Comparison of ENCODE assay signal across 22 cellular contexts in the genomic region with DNA sequence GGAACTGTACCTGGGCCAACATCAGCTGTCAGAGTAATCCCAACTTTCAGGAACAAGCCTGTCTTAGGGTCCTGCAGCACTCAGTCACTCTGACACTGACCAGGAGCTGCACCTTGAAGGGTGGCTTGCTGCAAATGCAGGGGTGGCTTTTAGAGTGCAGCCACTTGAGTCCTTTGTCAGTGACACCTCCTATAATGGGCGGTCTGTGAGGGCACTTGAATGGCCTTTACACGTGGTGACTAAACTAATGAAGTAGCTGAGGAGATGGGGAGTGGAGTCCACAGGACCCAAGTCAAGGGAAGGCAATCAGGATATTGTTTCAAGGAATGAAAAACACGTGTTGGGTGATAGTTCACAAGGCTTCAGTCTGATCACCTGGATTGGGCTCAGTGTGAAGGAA. TPM values are rescaled to one million over a fixed set of nuclear protein-coding genes. Genes with fewer than 3 reads are reported as not detected.
A peak's percentile ranks its signal among the peaks of the same experiment; 100 is the strongest.
DNase-seq lines count a peak whose midpoint lies in the region; ATAC-seq, FAIRE-seq and TF ChIP-seq lines count a peak whose summit lies in the region.
"Had no signal": no experiment of that assay in that cellular context is flagged by ENCODE, and none has a peak within 500 bp of the region (broad histone marks: within the 10 kb centered on the region; RNA-seq: fewer than 3 reads in every experiment).

No MANE protein-coding gene starts in this region.

- CTCF ChIA-PET in GM12878 (lab: Yijun Ruan, JAX) = interaction anchor here (0.8 to 2.8 kb wide), 11 partner anchors 14 to 112 kb away, joined by 3 to 17 read pairs (median 3); no protein-coding TSS in a partner anchor
- CTCF ChIA-PET in activated CD8-positive, alpha-beta T cell treated with anti-CD3 and anti-CD28 coated beads, Interleukin-2, amount 10 ng/mL, durations not matched to agents 7 days and 5 days (lab: Charles Lee) = no interaction called here

- 0 out of 2 replicates have a peak overlapping the region, but pooled peaks have one; percentile 4 for H3K27ac ChIP-seq in BLaER1
- H3K27ac ChIP-seq in GM12878 (ENCODE audit: control insufficient read depth, insufficient read depth) = no peak overlapping the region
- H3K27ac ChIP-seq: 22Rv1, A549, HL-60 had no signal

- peaks cover 6% of the 10 kb centered on the region for H3K27me3 Mint-ChIP-seq in activated CD4-positive, alpha-beta T cell treated with anti-CD3 and anti-CD28 coated beads, Interleukin-2, amount 10 ng/mL, durations not matched to agents 24 days and 14 days
- peaks cover 2% of the 10 kb centered on the region for H3K27me3 Mint-ChIP-seq in activated CD8-positive, alpha-beta T cell treated with anti-CD3 and anti-CD28 coated beads, Interleukin-2, amount 10 ng/mL, durations not matched to agents 7 days and 5 days (ENCODE audit: low read depth)

- no peaks in the 10 kb centered on the region for H4K20me1 ChIP-seq in BLaER1
- no peaks in the 10 kb centered on the region for H4K20me1 ChIP-seq in GM12878 (ENCODE audit: control insufficient read depth, insufficient read depth)

- POLR2A ChIA-PET in GM12878 (lab: Charles Lee) = interaction anchor here (1.8 kb wide), 1 partner anchor 10 kb away, joined by 5 read pairs; no protein-coding TSS in a partner anchor
- POLR2A ChIA-PET in activated CD8-positive, alpha-beta T cell treated with anti-CD3 and anti-CD28 coated beads, Interleukin-2, amount 10 ng/mL, durations not matched to agents 7 days and 5 days (lab: Charles Lee) = no interaction called here

- no peak overlapping the region for H3K27ac Mint-ChIP-seq in activated CD4-positive, alpha-beta T cell treated with anti-CD3 and anti-CD28 coated beads, Interleukin-2, amount 10 ng/mL, durations not matched to agents 24 days and 14 days
- no peak overlapping the region for H3K27ac Mint-ChIP-seq in activated CD8-positive, alpha-beta T cell treated with anti-CD3 and anti-CD28 coated beads, Interleukin-2, amount 10 ng/mL, durations not matched to agents 7 days and 5 days
- H3K27ac Mint-ChIP-seq: CD4-positive, CD25-positive, alpha-beta regulatory T cell; CD8-positive, alpha-beta memory T cell; GM23338 had no signal

- no peaks in the 10 kb centered on the region for H3K36me3 Mint-ChIP-seq in activated CD4-positive, alpha-beta T cell treated with anti-CD3 and anti-CD28 coated beads, Interleukin-2, amount 10 ng/mL, durations not matched to agents 24 days and 14 days (ENCODE audit: low read depth)
- no peaks in the 10 kb centered on the region for H3K36me3 Mint-ChIP-seq in activated CD8-positive, alpha-beta T cell treated with anti-CD3 and anti-CD28 coated beads, Interleukin-2, amount 10 ng/mL, durations not matched to agents 7 days and 5 days (ENCODE audit: low read depth)
- H3K36me3 Mint-ChIP-seq: CD4-positive, CD25-positive, alpha-beta regulatory T cell had no signal

- no peaks in the 10 kb centered on the region for H3K4me1 Mint-ChIP-seq in activated CD4-positive, alpha-beta T cell treated with anti-CD3 and anti-CD28 coated beads, Interleukin-2, amount 10 ng/mL, durations not matched to agents 24 days and 14 days
- no peaks in the 10 kb centered on the region for H3K4me1 Mint-ChIP-seq in activated CD8-positive, alpha-beta T cell treated with anti-CD3 and anti-CD28 coated beads, Interleukin-2, amount 10 ng/mL, durations not matched to agents 7 days and 5 days (ENCODE audit: low read depth)
- H3K4me1 Mint-ChIP-seq: CD4-positive, CD25-positive, alpha-beta regulatory T cell; CD8-positive, alpha-beta memory T cell had no signal

- peak; percentile 13 for DNase-seq in DMS53 (lab: John Stamatoyannopoulos, UW)
- no peak for DNase-seq in DMS53 treated with DMSO at 0.1 percent for 48 hours (lab: John Stamatoyannopoulos, UW; ENCODE audit: unreplicated experiment)
- peak; percentile 54 for DNase-seq in NCI-H510A (lab: John Stamatoyannopoulos, UW)
- DNase-seq in GM12878 (ENCODE audit: low read depth, low spot score) = no peak
- no peak for DNase-seq in activated CD4-positive, alpha-beta T cell treated with anti-CD3 and anti-CD28 coated beads, Interleukin-2, amount 10 ng/mL, durations not matched to agents 24 days and 14 days
- no peak for DNase-seq in AG20443 (ENCODE audit: low spot score)
- no peak for DNase-seq in activated CD8-positive, alpha-beta T cell treated with anti-CD3 and anti-CD28 coated beads, Interleukin-2, amount 10 ng/mL, durations not matched to agents 7 days and 5 days
- DNase-seq: C1 segment of cervical spinal cord; CD4-positive, CD25-positive, alpha-beta regulatory T cell; CD8-positive, alpha-beta memory T cell; COR-L47; HCEC 1CT had no signal

- H3K36me3 ChIP-seq in BLaER1 = no peaks in the 10 kb centered on the region
- H3K36me3 ChIP-seq in GM12878 (ENCODE audit: control insufficient read depth in 2 of 2, insufficient read depth in 2 of 2, low read length in 1 of 2) = no peaks in the 10 kb centered on the region

- no peak for TF ChIP-seq CTCF in GM12878 (IDR thresholded peaks at IDR 0.05 in 2 of 3, conservative IDR thresholded peaks at IDR 0.05 in 1 of 3; ENCODE audit: control insufficient read depth in 2 of 3, extremely low read depth in 1 of 3, insufficient read depth in 1 of 3, low read depth in 3 of 3, low read length in 3 of 3)

- RAD21 ChIA-PET in GM12878 (lab: Charles Lee; ENCODE audit: unreplicated experiment) = interaction anchor here (1.5 to 2.2 kb wide), 2 partner anchors 38 to 52 kb away, joined by 5 to 8 read pairs; no protein-coding TSS in a partner anchor

- no peaks in the 10 kb centered on the region for H3K9me3 Mint-ChIP-seq in activated CD4-positive, alpha-beta T cell treated with anti-CD3 and anti-CD28 coated beads, Interleukin-2, amount 10 ng/mL, durations not matched to agents 24 days and 14 days
- H3K9me3 Mint-ChIP-seq in activated CD8-positive, alpha-beta T cell treated with anti-CD3 and anti-CD28 coated beads, Interleukin-2, amount 10 ng/mL, durations not matched to agents 7 days and 5 days (ENCODE audit: insufficient read depth) = no peaks in the 10 kb centered on the region
- H3K9me3 Mint-ChIP-seq: GM23338 had no signal

- no peak for TF ChIP-seq POLR2A in GM12878 (IDR thresholded peaks at IDR 0.05; ENCODE audit: low read depth, low read length)

- intact Hi-C loops in GM12878 (cut with micrococcal nuclease; ENCODE audit: unreplicated experiment) = loop anchor here (10.0 kb wide), 1 partner anchor 202 kb away; no protein-coding TSS in a partner anchor
- intact Hi-C loops in activated CD4-positive, alpha-beta T cell treated with anti-CD3 and anti-CD28 coated beads, Interleukin-2, amount 10 ng/mL, durations not matched to agents 24 days and 14 days (cut with micrococcal nuclease) = no loop called here

- no peak for TF ChIP-seq RAD21 in GM12878 (IDR thresholded peaks at IDR 0.05; ENCODE audit: insufficient read depth, low read depth, low read length)

- ATAC-seq in GM12878 = no peak
- no peak for ATAC-seq in activated CD8-positive, alpha-beta T cell treated with anti-CD3 and anti-CD28 coated beads, Interleukin-2, amount 10 ng/mL, durations not matched to agents 7 days and 5 days
- ATAC-seq: A549, K562 had no signal

- no peak overlapping the region for H3K9ac ChIP-seq in BLaER1
- no peak overlapping the region for H3K9ac ChIP-seq in GM12878 (ENCODE audit: control insufficient read depth, insufficient read depth, low read length)

- no peak overlapping the region for H3K4me3 ChIP-seq in BLaER1
- no peak overlapping the region for H3K4me3 ChIP-seq in GM12878
- H3K4me3 ChIP-seq: A549, GM23338, K562 had no signal

- FAIRE-seq in GM12878 (lab: Jason Lieb, UNC) = no peak
- FAIRE-seq: A549, G401.6, GM12892, GM18507, H54, K562 had no signal

- TF ChIP-seq EP300 in GM12878 (IDR thresholded peaks at IDR 0.05; ENCODE audit: borderline replicate concordance in 1 of 2, control insufficient read depth in 1 of 2, low read depth in 2 of 2, low read length in 2 of 2) = no peak

- H3K9me3 ChIP-seq in BLaER1 (no peaks in the 10 kb centered on the region), GM12878 (replicated peaks; ENCODE audit: control insufficient read depth, insufficient read depth, low read length) (no peaks in the 10 kb centered on the region; the same call in 2 of the 3 replicates)
- H3K9me3 ChIP-seq: A549 had no signal

- in situ Hi-C loops in GM12878 (cut with MboI) = no loop called here

- H3K4me1 ChIP-seq in BLaER1 = peaks cover 28% of the 10 kb centered on the region
- H3K4me1 ChIP-seq in GM12878 (ENCODE audit: control insufficient read depth, insufficient read depth, low read length) = peaks cover 16% of the 10 kb centered on the region

- no TSS peak for BruUV-seq in GM12878 (replicated peaks; lab: Mats Ljungman, UMichigan)

- H2AFZ ChIP-seq in GM12878 (ENCODE audit: control insufficient read depth, low read depth, low read length) = 0 out of 2 replicates have a peak overlapping the region, but pooled peaks have one; percentile 20
- H2AFZ ChIP-seq: GM23338 had no signal

- H3K79me2 ChIP-seq in GM12878 (ENCODE audit: control insufficient read depth, insufficient read depth, low read length) = no peaks in the 10 kb centered on the region

- WGBS in GM12878 (ENCODE audit: insufficient coverage, insufficient replicate concordance, low lambda C conversion rate, missing lambda C conversion rate) = 31% methylated on average over 3 of the region's 3 CpGs

- H3K27me3 ChIP-seq in BLaER1 (no peaks in the 10 kb centered on the region), GM12878 (replicated peaks in 1 of 2; ENCODE audit: control insufficient read depth in 2 of 2, insufficient read depth in 2 of 2, low read length in 1 of 2) (no peaks in the 10 kb centered on the region)

- SMC1A ChIA-PET in GM12878 (lab: Charles Lee; ENCODE audit: uncharacterized antibody, unreplicated experiment) = interaction anchor here (1.0 to 2.9 kb wide), 9 partner anchors 10 to 112 kb away, joined by 4 to 18 read pairs (median 6); no protein-coding TSS in a partner anchor

- no peak overlapping the region for H3K4me3 Mint-ChIP-seq in activated CD4-positive, alpha-beta T cell treated with anti-CD3 and anti-CD28 coated beads, Interleukin-2, amount 10 ng/mL, durations not matched to agents 24 days and 14 days
- no peak overlapping the region for H3K4me3 Mint-ChIP-seq in activated CD8-positive, alpha-beta T cell treated with anti-CD3 and anti-CD28 coated beads, Interleukin-2, amount 10 ng/mL, durations not matched to agents 7 days and 5 days
- H3K4me3 Mint-ChIP-seq: CD4-positive, CD25-positive, alpha-beta regulatory T cell; CD8-positive, alpha-beta memory T cell; GM23338 had no signal

- H3K4me2 ChIP-seq in BLaER1 (peak overlapping the region; percentile 52), GM12878 (ENCODE audit: control insufficient read depth, insufficient read depth) (peak overlapping the region; percentile 41; the same call in 1 of the 2 replicates)
- H3K4me2 ChIP-seq: A549, GM23338 had no signal

RNA-seq across cellular contexts. Expression of a gene that starts 11.1 kb away (rescaled TPM):
- total RNA-seq in GM12878 (2013; cell fraction: nucleolus; rRNA removed) = 1.5 and 1.6 TPM in 2 replicates
- total RNA-seq in GM12878 (2014; rRNA removed) = 1.4 and 2.2 TPM in 2 replicates
- 0.92 and 1.0 TPM in 2 replicates for total RNA-seq in GM12878 (2014; rRNA removed; fragmentation: Illumina TruSeq; extraction: Trizol)
- total RNA-seq in GM12878 (2021) = 1.4 and 1.5 TPM in 2 replicates
- polyA plus RNA-seq in GM12878 (2011; ENCODE audit: low read depth) = 0.26 TPM
- 0.53 and 0.81 TPM in 2 replicates for polyA plus RNA-seq in GM12878 (2011; rRNA removed)
- polyA plus RNA-seq in GM12878 (2011; cell fraction: cytosol; rRNA removed) = 0.76 and 1.0 TPM in 2 replicates
- polyA plus RNA-seq in GM12878 (2011; cell fraction: nucleus; rRNA removed) = 2.3 and 2.7 TPM in 2 replicates
- polyA plus RNA-seq in GM12878 (2012) = 0.30 and 0.73 TPM in 2 replicates
- polyA plus RNA-seq in GM12878 (2014; fragmentation: Illumina TruSeq; extraction: Trizol) = 1.1 and 1.3 TPM in 2 replicates
- 1 to 10 TPM in 1 of 2 experiments, under 1 TPM in 1; 0.88 to 1.2 TPM for polyA plus RNA-seq in GM12878 (2014; fragmentation: Nextera tagmentation; extraction: Ambion mirVana)
- 0.53 and 1.1 TPM in 2 replicates for polyA plus RNA-seq in GM12878 (2014; rRNA removed)
- under 1 TPM; 0.72 to 0.79 TPM for polyA plus RNA-seq in GM12878 (2016; fragmentation: Nextera tagmentation; extraction: Ambion mirVana)
- 0.98 and 3.6 TPM in 2 replicates for polyA minus RNA-seq in GM12878 (2011; rRNA and poly(A)+ RNA removed)
- polyA minus RNA-seq in GM12878 (2011; cell fraction: cytosol; rRNA and poly(A)+ RNA removed) = 1.3 TPM in 1 of 2 replicates, not detected in the other
- polyA minus RNA-seq in GM12878 (2011; cell fraction: nucleus; rRNA and poly(A)+ RNA removed) = 0.73 and 1.1 TPM in 2 replicates
- not detected in 2 replicates for total RNA-seq in activated CD4-positive, alpha-beta T cell treated with anti-CD3 and anti-CD28 coated beads, Interleukin-2, amount 10 ng/mL, durations not matched to agents 24 days and 14 days
- not detected for total RNA-seq in activated CD8-positive, alpha-beta T cell treated with anti-CD3 and anti-CD28 coated beads, Interleukin-2, amount 10 ng/mL, durations not matched to agents 7 days and 5 days
- total RNA-seq: CD4-positive, CD25-positive, alpha-beta regulatory T cell; CD8-positive, alpha-beta memory T cell had no signal

Comparison
In these comparisons a context has a peak if more than half of its experiments do, and no peak if none do; other contexts are left out.
1. DNase-seq: peak in DMS53 (single experiment) and NCI-H510A (single experiment); none in DMS53 treated with DMSO at 0.1 percent for 48 hours (single experiment), GM12878 (single experiment), activated CD4-positive, alpha-beta T cell treated with anti-CD3 and anti-CD28 coated beads, Interleukin-2, amount 10 ng/mL, durations not matched to agents 24 days and 14 days (single experiment), AG20443 (single experiment) and activated CD8-positive, alpha-beta T cell treated with anti-CD3 and anti-CD28 coated beads, Interleukin-2, amount 10 ng/mL, durations not matched to agents 7 days and 5 days (single experiment).